ENCODE assay signal across 14 cellular contexts in genomic region chr6:45895569-45895968, GRCh38.
DNase-seq lines count a peak whose midpoint lies in the region; ATAC-seq and TF ChIP-seq lines count a peak whose summit lies in the region.
"Had no signal": no experiment of that assay in that cellular context is flagged by ENCODE, and none has a peak within 500 bp of the region (broad histone marks: within the 10 kb centered on the region; RNA-seq: fewer than 3 reads in every experiment).

No MANE protein-coding gene starts in this region.

- no peak for TF ChIP-seq EP300 in esophagus muscularis mucosa (IDR thresholded peaks at IDR 0.05)

- H3K4me3 ChIP-seq in esophagus muscularis mucosa: no peak overlapping the region
- no peak overlapping the region for H3K4me3 ChIP-seq in mesendoderm (ENCODE audit: low read length)

- no peak overlapping the region for H3K9ac ChIP-seq in mesendoderm (ENCODE audit: low read length)

- peak; percentile 64 to 85 for ATAC-seq in activated T-cell treated with anti-CD3 and anti-CD28 coated beads, Interleukin-2, amount 50 U/mL, for 72 hours (replicated peaks in 1 of 2)
- ATAC-seq in stimulated activated naive CD8-positive, alpha-beta T cell treated with anti-CD3 and anti-CD28 coated beads, Interleukin-15, Interleukin-2, amounts not matched to agents 100 U/mL and 50 U/mL, for 24 hours: peak; percentile 84

- peaks cover 0 to 11% (median 0%) of the 10 kb centered on the region in 4 donors for H3K4me1 ChIP-seq in esophagus muscularis mucosa
- peaks cover 9% of the 10 kb centered on the region for H3K4me1 ChIP-seq in mesendoderm (ENCODE audit: control insufficient read depth, low read depth, low read length)

- H2BK120ac ChIP-seq in mesendoderm (ENCODE audit: low read depth, low read length): no peak overlapping the region

- WGBS in esophagus muscularis mucosa: 74% methylated on average over 5 of the region's 5 CpGs
- WGBS in mesendoderm (ENCODE audit: extremely low coverage, insufficient coverage, low lambda C conversion rate): no CpG with 5 or more reads among the region's 5 CpGs

- no peaks in the 10 kb centered on the region for H3K36me3 Mint-ChIP-seq in activated T-cell treated with anti-CD3 and anti-CD28 coated beads, Interleukin-2, amount 50 U/mL, for 72 hours (ENCODE audit: insufficient read depth in 2 of 2)

- peak overlapping the region in 1 of 2 donors; percentile 15 for H3K4me3 Mint-ChIP-seq in activated T-cell treated with anti-CD3 and anti-CD28 coated beads, Interleukin-2, amount 50 U/mL, for 72 hours

- H4K5ac ChIP-seq in mesendoderm (ENCODE audit: low read length): no peak overlapping the region

- H2AK5ac ChIP-seq in mesendoderm (ENCODE audit: low read length): no peak overlapping the region

- no peak overlapping the region for H3K56ac ChIP-seq in mesendoderm (ENCODE audit: low read length)

- H3K4ac ChIP-seq in mesendoderm (ENCODE audit: low read depth, low read length): no peak overlapping the region

- no peaks in the 10 kb centered on the region for H3K9me3 ChIP-seq in esophagus muscularis mucosa

- H4K8ac ChIP-seq in mesendoderm (ENCODE audit: low read depth, low read length): no peak overlapping the region

- no peak for DNase-seq in activated T-cell treated with anti-CD3 and anti-CD28 coated beads, Interleukin-2, amount 50 U/mL, for 72 hours
- DNase-seq in activated T-cell treated with anti-CD3 and anti-CD28 coated beads for 4 hours: no peak
- peak; percentile 51 for DNase-seq in RPMI7951 (ENCODE audit: low read depth)
- DNase-seq in esophagus muscularis mucosa (ENCODE audit: extremely low spot score): peak; percentile 14
- DNase-seq in stimulated activated naive CD8-positive, alpha-beta T cell treated with anti-CD3 and anti-CD28 coated beads, Interleukin-15, Interleukin-2, amounts not matched to agents 100 U/mL and 50 U/mL, for 24 hours: no peak
- DNase-seq in mesendoderm: no peak
- no peak for DNase-seq in stimulated activated naive CD4-positive, alpha-beta T cell treated with Interleukin-2 at 50 U/mL for 16 hours (lab: John Stamatoyannopoulos, UW)
- DNase-seq: C1 segment of cervical spinal cord, DMS 273 treated with DMSO at 0.1 percent for 48 hours, NCI-H1105 treated with DMSO at 0.1 percent for 48 hours, NCI-H1694 treated with DMSO at 0.1 percent for 48 hours, NCI-H2107, NCI-H2227 treated with DMSO at 0.1 percent for 48 hours, NCI-H524 had no signal

- no peak overlapping the region for H2BK5ac ChIP-seq in mesendoderm (ENCODE audit: low read length)

- H3K79me1 ChIP-seq in mesendoderm (ENCODE audit: low read length): no peaks in the 10 kb centered on the region

- H3K4me1 Mint-ChIP-seq in activated T-cell treated with anti-CD3 and anti-CD28 coated beads, Interleukin-2, amount 50 U/mL, for 72 hours (ENCODE audit: low read depth): peaks cover 24% of the 10 kb centered on the region

- no peaks in the 10 kb centered on the region for H3K9me3 Mint-ChIP-seq in activated T-cell treated with anti-CD3 and anti-CD28 coated beads, Interleukin-2, amount 50 U/mL, for 72 hours

- intact Hi-C loops in esophagus muscularis mucosa (cut with DNase I): no loop called here

- no peaks in the 10 kb centered on the region for H3K79me2 ChIP-seq in mesendoderm (ENCODE audit: control insufficient read depth, insufficient read depth, low read length)

- H2BK15ac ChIP-seq in mesendoderm (replicated peaks; ENCODE audit: low read depth): no peak overlapping the region

- no peak overlapping the region for H3K23ac ChIP-seq in mesendoderm (ENCODE audit: low read length)

- H3K18ac ChIP-seq in mesendoderm (ENCODE audit: low read length): no peak overlapping the region

- peaks cover 0 to 14% (median 0%) of the 10 kb centered on the region in 4 donors for H3K36me3 ChIP-seq in esophagus muscularis mucosa
- no peaks in the 10 kb centered on the region for H3K36me3 ChIP-seq in mesendoderm (ENCODE audit: control insufficient read depth, insufficient read depth, low read length)

- TF ChIP-seq CTCF in esophagus muscularis mucosa (IDR thresholded peaks at IDR 0.05): no peak

- no peak for TF ChIP-seq POLR2A in esophagus muscularis mucosa (IDR thresholded peaks at IDR 0.05; ENCODE audit: low read depth)

- peaks cover 24% of the 10 kb centered on the region for H3K27me3 Mint-ChIP-seq in activated T-cell treated with anti-CD3 and anti-CD28 coated beads, Interleukin-2, amount 50 U/mL, for 72 hours (ENCODE audit: low read depth)

- H3K27me3 ChIP-seq in esophagus muscularis mucosa (no peaks in the 10 kb centered on the region), mesendoderm (ENCODE audit: insufficient read depth, low read length, poor library complexity) (no peaks in the 10 kb centered on the region)

- no peak overlapping the region for H3K27ac Mint-ChIP-seq in activated T-cell treated with anti-CD3 and anti-CD28 coated beads, Interleukin-2, amount 50 U/mL, for 72 hours

- H3K27ac ChIP-seq in esophagus muscularis mucosa (replicated peaks in 1 of 4) (no peak overlapping the region), mesendoderm (ENCODE audit: low read depth, low read length) (no peak overlapping the region)

- no peak overlapping the region for H3K4me2 ChIP-seq in mesendoderm (ENCODE audit: low read length)

Comparison
In these comparisons a context has a peak if more than half of its experiments do, and no peak if none do; other contexts are left out.
1. DNase-seq: peak in RPMI7951 (single experiment) and esophagus muscularis mucosa (single experiment); none in activated T-cell treated with anti-CD3 and anti-CD28 coated beads, Interleukin-2, amount 50 U/mL, for 72 hours (0 of 2), activated T-cell treated with anti-CD3 and anti-CD28 coated beads for 4 hours (single experiment), stimulated activated naive CD8-positive, alpha-beta T cell treated with anti-CD3 and anti-CD28 coated beads, Interleukin-15, Interleukin-2, amounts not matched to agents 100 U/mL and 50 U/mL, for 24 hours (single experiment), mesendoderm (single experiment) and stimulated activated naive CD4-positive, alpha-beta T cell treated with Interleukin-2 at 50 U/mL for 16 hours (single experiment).